ENCODE assay signal across 10 cellular contexts in genomic region chr2:134694411-134694810, GRCh38. TPM values are rescaled to one million over a fixed set of nuclear protein-coding genes. Genes with fewer than 3 reads are reported as not detected.
"Had no signal": no experiment of that assay in that cellular context is flagged by ENCODE, and none has a peak within 500 bp of the region (broad histone marks: within the 10 kb centered on the region; RNA-seq: fewer than 3 reads in every experiment).

No MANE protein-coding gene starts in this region.

- H3K4me3 Mint-ChIP-seq: GM23338, H9, HFFc6 had no signal

- ATAC-seq: GM23338, HCT116 had no signal

- H3K27ac Mint-ChIP-seq: GM23338, H9, HFFc6 had no signal

- H3K4me1 Mint-ChIP-seq: GM23338, H9 had no signal

- H3K9me3 ChIP-seq: HAP-1 had no signal

- DNase-seq: GM23248, GOT3, H7, H9, HCEC 1CT, HFFc6 had no signal

RNA-seq across cellular contexts. Expression of gene TMEM163, which starts 24.4 kb away (rescaled TPM):
- total RNA-seq: GM23248, H4, HFFc6 had no signal
